ENCODE assay signal across 8 cellular contexts in the genomic region with DNA sequence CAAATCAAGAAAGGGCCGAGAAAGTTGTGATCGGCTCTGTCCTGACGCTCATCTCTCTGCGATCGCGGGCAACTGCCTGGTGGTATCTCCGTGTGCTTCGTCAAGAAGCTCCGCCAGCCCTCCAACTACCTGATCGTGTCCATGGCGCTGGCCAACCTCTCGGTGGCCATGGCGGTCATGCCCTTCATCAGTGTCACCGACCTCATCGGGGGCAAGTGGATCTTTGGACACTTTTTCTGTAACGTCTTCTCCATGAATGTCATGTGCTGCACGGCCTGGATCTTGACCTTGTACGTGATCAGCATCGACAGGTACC. TPM values are rescaled to one million over a fixed set of nuclear protein-coding genes. Genes with fewer than 3 reads are reported as not detected.
DNase-seq lines count a peak whose midpoint lies in the region; ATAC-seq and TF ChIP-seq lines count a peak whose summit lies in the region.

No MANE protein-coding gene starts in this region.

- H3K9me3 ChIP-seq in neural progenitor cell (ENCODE audit: low read depth) = no peaks in the 10 kb centered on the region

- peaks cover 6% of the 10 kb centered on the region for H3K27me3 Mint-ChIP-seq in neural progenitor cell (ENCODE audit: insufficient read depth, low read depth)

- H3K27me3 ChIP-seq in neural progenitor cell = peaks cover 13% of the 10 kb centered on the region

- H4K20me1 ChIP-seq in neural progenitor cell (ENCODE audit: low read depth) = no peaks in the 10 kb centered on the region

- no peak for TF ChIP-seq POLR2A in NB4 (IDR thresholded peaks at IDR 0.05; ENCODE audit: extremely low read depth, insufficient read length)

- TF ChIP-seq CTCF in AG09309 (IDR thresholded peaks at IDR 0.05; ENCODE audit: control insufficient read depth, insufficient read depth, low read depth, low read length, missing control alignments) (no peak), NB4 (IDR thresholded peaks at IDR 0.05; ENCODE audit: low read depth, low read length) (no peak), epithelial cell of esophagus (IDR thresholded peaks at IDR 0.05; ENCODE audit: insufficient read depth, low read depth, low read length, missing control alignments) (no peak), neural progenitor cell (IDR thresholded peaks at IDR 0.05) (no peak)

- peak overlapping the region; percentile 74 for H2AFZ ChIP-seq in neural progenitor cell (replicated peaks)

- no peak for DNase-seq in AG09309 (ENCODE audit: low read depth)
- no peak for DNase-seq in NB4 (ENCODE audit: low read depth)
- no peak for DNase-seq in epithelial cell of esophagus (ENCODE audit: low read depth)
- DNase-seq in neural progenitor cell (ENCODE audit: low spot score) = no peak

- peaks cover 31% of the 10 kb centered on the region for H3K4me1 Mint-ChIP-seq in neural progenitor cell

- peak overlapping the region; percentile 55 for H3K4me3 ChIP-seq in AG09309 (ENCODE audit: control insufficient read depth, low read depth, low read length)
- H3K4me3 ChIP-seq in NB4 (ENCODE audit: low read depth, low read length) = peak overlapping the region; percentile 42
- H3K4me3 ChIP-seq in epithelial cell of esophagus (ENCODE audit: low read length) = peak overlapping the region; percentile 63
- H3K4me3 ChIP-seq in neural progenitor cell = peak overlapping the region; percentile 74

- no peaks in the 10 kb centered on the region for H3K36me3 ChIP-seq in neural progenitor cell

- H3F3A ChIP-seq in neural progenitor cell (ENCODE audit: low read depth) = peaks cover 8% of the 10 kb centered on the region

- peaks cover 6% of the 10 kb centered on the region for H3K4me1 ChIP-seq in neural progenitor cell

- no peak overlapping the region for H3K27ac ChIP-seq in neural progenitor cell

- peak overlapping the region; percentile 90 for H3K4me3 Mint-ChIP-seq in neural progenitor cell

- ATAC-seq in GM21367 (IDR thresholded peaks at IDR 0.05; ENCODE audit: unreplicated experiment) (no peak), HG03045 (IDR thresholded peaks at IDR 0.05; ENCODE audit: unreplicated experiment) (no peak), HG02763 (IDR thresholded peaks at IDR 0.05; ENCODE audit: unreplicated experiment) (no peak), GM19455 (IDR thresholded peaks at IDR 0.05; ENCODE audit: unreplicated experiment) (no peak)

- peak overlapping the region; percentile 84 for H3K4me2 ChIP-seq in neural progenitor cell

- peak overlapping the region; percentile 88 for H3K27ac Mint-ChIP-seq in neural progenitor cell

- H3K9me3 Mint-ChIP-seq in neural progenitor cell = no peaks in the 10 kb centered on the region

- no peak overlapping the region for H3K9ac ChIP-seq in neural progenitor cell

- no peaks in the 10 kb centered on the region for H3K79me2 ChIP-seq in neural progenitor cell (ENCODE audit: low read depth)

- H3K36me3 Mint-ChIP-seq in neural progenitor cell = peaks cover 9% of the 10 kb centered on the region

RNA-seq across cellular contexts. Expression of a gene that starts 1.6 kb away (rescaled TPM):
- 7.4 and 8.6 TPM in 2 replicates for total RNA-seq in neural progenitor cell (ENCODE audit: low replicate concordance)

RNA-seq across cellular contexts. Expression of a gene that starts 42.5 kb away (rescaled TPM):
- total RNA-seq in neural progenitor cell (ENCODE audit: low replicate concordance) = 20.8 and 23.1 TPM in 2 replicates

RNA-seq across cellular contexts. Expression of a gene that starts 49.7 kb away (rescaled TPM):
- total RNA-seq in neural progenitor cell (ENCODE audit: low replicate concordance) = not detected in 2 replicates
